In genomic region chr11:96045622-96046456, GRCh38 we compare ENCODE assay signal across 9 cellular contexts.
DNase-seq lines count a peak whose midpoint lies in the region; ATAC-seq lines count a peak whose summit lies in the region.
"Had no signal": no experiment of that assay in that cellular context is flagged by ENCODE, and none has a peak within 500 bp of the region (broad histone marks: within the 10 kb centered on the region; RNA-seq: fewer than 3 reads in every experiment).

No MANE protein-coding gene starts in this region.

- H3K4me3 ChIP-seq in SJSA1 = no peak overlapping the region

- ATAC-seq in HG02623 (IDR thresholded peaks at IDR 0.05; ENCODE audit: unreplicated experiment) = no peak
- ATAC-seq in GM21526 (IDR thresholded peaks at IDR 0.05; ENCODE audit: low FRiP score, unreplicated experiment) = no peak
- no peak for ATAC-seq in HG03025 (IDR thresholded peaks at IDR 0.05; ENCODE audit: low FRiP score, unreplicated experiment)

- DNase-seq in C1 segment of cervical spinal cord (lab: John Stamatoyannopoulos, UW) (peak in 8 of 14 donors; percentile 23 to 93 (median 35)), SJSA1 (ENCODE audit: low read depth in 1 of 2, low spot score in 2 of 2) (peak; percentile 25 to 39), globus pallidus (ENCODE audit: low spot score) (peak; percentile 60), occipital lobe (lab: John Stamatoyannopoulos, UW) (peak; percentile 22), GF-D8 (lab: John Stamatoyannopoulos, UW) (no peak)
- DNase-seq: NCI-H187 had no signal

- H3K4me1 ChIP-seq in SJSA1 (replicated peaks) = peaks cover 4% of the 10 kb centered on the region; the same call in 1 of the 2 replicates

- H3K9me3 ChIP-seq in SJSA1 (replicated peaks) = no peaks in the 10 kb centered on the region

- no peaks in the 10 kb centered on the region for H3K27me3 ChIP-seq in SJSA1 (replicated peaks)

- H3K36me3 ChIP-seq in SJSA1 = no peaks in the 10 kb centered on the region

- no peak overlapping the region for H3K27ac ChIP-seq in SJSA1
